In the genomic region with DNA sequence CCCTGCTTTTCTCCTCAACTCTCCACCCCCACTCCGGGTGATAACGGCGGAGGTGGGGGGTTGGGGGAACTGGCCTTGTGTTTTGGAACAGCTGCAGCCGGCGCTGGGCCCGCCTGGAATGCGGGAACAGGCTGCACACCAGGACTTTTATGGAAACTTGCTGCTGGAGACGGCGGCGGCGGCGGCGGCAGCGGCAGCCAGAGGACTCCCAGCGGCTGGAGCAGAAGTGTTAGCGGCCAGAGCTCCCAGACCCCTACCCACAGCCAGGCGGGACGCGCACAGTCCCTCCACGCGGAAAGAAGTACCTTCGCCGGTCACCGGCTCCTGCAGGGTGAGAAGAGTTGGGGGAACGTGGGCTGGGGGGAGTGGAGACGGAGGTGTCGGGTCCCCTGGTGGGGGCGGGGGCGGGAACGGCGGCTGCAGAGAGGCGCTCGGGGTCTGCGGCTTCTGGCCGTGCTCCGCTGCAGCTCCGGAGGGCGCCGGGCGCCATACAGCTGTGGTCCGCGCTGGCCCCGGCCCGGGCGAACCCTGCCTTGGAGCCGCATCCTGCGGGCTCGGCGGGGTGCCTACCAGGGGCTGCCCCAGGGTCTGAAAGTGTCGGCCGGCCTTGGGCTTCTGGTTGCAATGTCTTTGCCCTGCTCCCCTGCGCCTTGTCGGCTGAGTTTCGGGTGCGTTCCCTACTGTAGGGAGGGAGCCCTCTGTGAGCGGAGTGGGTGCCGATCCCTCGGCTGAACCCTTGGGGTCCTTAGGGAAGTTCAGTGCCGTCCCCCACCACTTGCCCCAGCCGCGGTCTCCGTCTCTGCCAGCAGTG, we compare ENCODE assay signal across 1 cellular context.
TF ChIP-seq lines count a peak whose summit lies in the region.

A gene (plus strand): TSS at position 196 of the 811 bp plus-strand sequence. CDS start 27,483 bp downstream, outside the sequence.

TF ChIP-seq in K562, 482 proteins besides CTCF, POLR2A, EP300 and RAD21 (continued from another document and continues in another):
- TF ChIP-seq, protein P1, sequence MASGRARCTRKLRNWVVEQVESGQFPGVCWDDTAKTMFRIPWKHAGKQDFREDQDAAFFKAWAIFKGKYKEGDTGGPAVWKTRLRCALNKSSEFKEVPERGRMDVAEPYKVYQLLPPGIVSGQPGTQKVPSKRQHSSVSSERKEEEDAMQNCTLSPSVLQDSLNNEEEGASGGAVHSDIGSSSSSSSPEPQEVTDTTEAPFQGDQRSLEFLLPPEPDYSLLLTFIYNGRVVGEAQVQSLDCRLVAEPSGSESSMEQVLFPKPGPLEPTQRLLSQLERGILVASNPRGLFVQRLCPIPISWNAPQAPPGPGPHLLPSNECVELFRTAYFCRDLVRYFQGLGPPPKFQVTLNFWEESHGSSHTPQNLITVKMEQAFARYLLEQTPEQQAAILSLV (tag; IDR thresholded peaks at IDR 0.05), result no peak
- TF ChIP-seq TAF1 (IDR thresholded peaks at IDR 0.05; ENCODE audit: control insufficient read depth, extremely low read depth, insufficient read depth, low read length, severe bottlenecking) (peak; percentile 8), PCBP1 (IDR thresholded peaks at IDR 0.05; ENCODE audit: low read depth, low read length, poor library complexity, severe bottlenecking) (peak; percentile 17), JUNB (CRISPR knock-in tag; conservative IDR thresholded peaks at IDR 0.05) (no peak), NR2C1 (IDR thresholded peaks at IDR 0.05) (no peak), NR2C1 (tag; IDR thresholded peaks at IDR 0.05) (no peak), SREBF1 (IDR thresholded peaks at IDR 0.05; ENCODE audit: borderline replicate concordance, low read depth, low read length) (no peak), MIER1 (IDR thresholded peaks at IDR 0.05; ENCODE audit: low read depth) (no peak), POLR2AphosphoS5 (IDR thresholded peaks at IDR 0.05; ENCODE audit: control insufficient read depth, insufficient read depth, low read depth, low read length) (no peak), POLR2G (IDR thresholded peaks at IDR 0.05; ENCODE audit: low read depth, low read length) (peak; percentile 63), L3MBTL2 (IDR thresholded peaks at IDR 0.05) (0 out of 2 replicates have a peak, but pooled peaks have one; percentile 18), EGR1 (conservative IDR thresholded peaks at IDR 0.05) (peak; percentile 20; the same call in 1 of the 2 replicates), SRSF1 (IDR thresholded peaks at IDR 0.05; ENCODE audit: low read depth, low read length) (no peak), ZNF699 (CRISPR knock-in tag; IDR thresholded peaks at IDR 0.05; ENCODE audit: insufficient replicate concordance) (no peak), ARID2 (IDR thresholded peaks at IDR 0.05) (no peak), NFATC3 (IDR thresholded peaks at IDR 0.05) (no peak), ZFX (CRISPR knock-in tag; IDR thresholded peaks at IDR 0.05) (peak; percentile 47; the same call in 1 of the 2 replicates), ZBTB7A (IDR thresholded peaks at IDR 0.05; ENCODE audit: borderline replicate concordance, control insufficient read depth, low read depth, low read length) (peak; percentile 56; the same call in 1 of the 2 replicates), PRMT5 (CRISPR knock-in tag; IDR thresholded peaks at IDR 0.05) (no peak), ZNF589 (CRISPR knock-in tag; IDR thresholded peaks at IDR 0.05; ENCODE audit: low read depth) (no peak), ZFP36 (IDR thresholded peaks at IDR 0.05; ENCODE audit: low read depth, low read length, partially characterized antibody) (no peak), ZNF217 (CRISPR knock-in tag; IDR thresholded peaks at IDR 0.05) (no peak), MCM2 (IDR thresholded peaks at IDR 0.05; ENCODE audit: low read depth) (no peak), ELF2 (CRISPR knock-in tag; IDR thresholded peaks at IDR 0.05) (no peak), SRSF9 (IDR thresholded peaks at IDR 0.05; ENCODE audit: borderline replicate concordance, low read depth, low read length) (no peak), MXI1 (IDR thresholded peaks at IDR 0.05; ENCODE audit: low read depth, low read length) (no peak), CXXC5 (CRISPR knock-in tag; IDR thresholded peaks at IDR 0.05) (0 out of 2 replicates have a peak, but pooled peaks have one; percentile 7), HDAC2 (IDR thresholded peaks at IDR 0.05) (no peak), ZNF764 (CRISPR knock-in tag; IDR thresholded peaks at IDR 0.05; ENCODE audit: low read depth) (no peak), POLR2H (tag; IDR thresholded peaks at IDR 0.05; ENCODE audit: low read depth) (no peak), ZNF146 (CRISPR knock-in tag; IDR thresholded peaks at IDR 0.05; ENCODE audit: unreplicated experiment) (no peak), ZNF184 (CRISPR knock-in tag; IDR thresholded peaks at IDR 0.05) (no peak), ZNF239 (CRISPR knock-in tag; IDR thresholded peaks at IDR 0.05) (no peak)
- TF ChIP-seq, protein P2, sequence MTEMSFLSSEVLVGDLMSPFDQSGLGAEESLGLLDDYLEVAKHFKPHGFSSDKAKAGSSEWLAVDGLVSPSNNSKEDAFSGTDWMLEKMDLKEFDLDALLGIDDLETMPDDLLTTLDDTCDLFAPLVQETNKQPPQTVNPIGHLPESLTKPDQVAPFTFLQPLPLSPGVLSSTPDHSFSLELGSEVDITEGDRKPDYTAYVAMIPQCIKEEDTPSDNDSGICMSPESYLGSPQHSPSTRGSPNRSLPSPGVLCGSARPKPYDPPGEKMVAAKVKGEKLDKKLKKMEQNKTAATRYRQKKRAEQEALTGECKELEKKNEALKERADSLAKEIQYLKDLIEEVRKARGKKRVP (CRISPR knock-in tag; IDR thresholded peaks at IDR 0.05), result no peak
- TF ChIP-seq, protein P3, sequence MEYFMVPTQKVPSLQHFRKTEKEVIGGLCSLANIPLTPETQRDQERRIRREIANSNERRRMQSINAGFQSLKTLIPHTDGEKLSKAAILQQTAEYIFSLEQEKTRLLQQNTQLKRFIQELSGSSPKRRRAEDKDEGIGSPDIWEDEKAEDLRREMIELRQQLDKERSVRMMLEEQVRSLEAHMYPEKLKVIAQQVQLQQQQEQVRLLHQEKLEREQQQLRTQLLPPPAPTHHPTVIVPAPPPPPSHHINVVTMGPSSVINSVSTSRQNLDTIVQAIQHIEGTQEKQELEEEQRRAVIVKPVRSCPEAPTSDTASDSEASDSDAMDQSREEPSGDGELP (CRISPR knock-in tag; IDR thresholded peaks at IDR 0.05; ENCODE audit: borderline replicate concordance), result peak; percentile 50; the same call in 1 of the 2 replicates
- TF ChIP-seq, protein P4, sequence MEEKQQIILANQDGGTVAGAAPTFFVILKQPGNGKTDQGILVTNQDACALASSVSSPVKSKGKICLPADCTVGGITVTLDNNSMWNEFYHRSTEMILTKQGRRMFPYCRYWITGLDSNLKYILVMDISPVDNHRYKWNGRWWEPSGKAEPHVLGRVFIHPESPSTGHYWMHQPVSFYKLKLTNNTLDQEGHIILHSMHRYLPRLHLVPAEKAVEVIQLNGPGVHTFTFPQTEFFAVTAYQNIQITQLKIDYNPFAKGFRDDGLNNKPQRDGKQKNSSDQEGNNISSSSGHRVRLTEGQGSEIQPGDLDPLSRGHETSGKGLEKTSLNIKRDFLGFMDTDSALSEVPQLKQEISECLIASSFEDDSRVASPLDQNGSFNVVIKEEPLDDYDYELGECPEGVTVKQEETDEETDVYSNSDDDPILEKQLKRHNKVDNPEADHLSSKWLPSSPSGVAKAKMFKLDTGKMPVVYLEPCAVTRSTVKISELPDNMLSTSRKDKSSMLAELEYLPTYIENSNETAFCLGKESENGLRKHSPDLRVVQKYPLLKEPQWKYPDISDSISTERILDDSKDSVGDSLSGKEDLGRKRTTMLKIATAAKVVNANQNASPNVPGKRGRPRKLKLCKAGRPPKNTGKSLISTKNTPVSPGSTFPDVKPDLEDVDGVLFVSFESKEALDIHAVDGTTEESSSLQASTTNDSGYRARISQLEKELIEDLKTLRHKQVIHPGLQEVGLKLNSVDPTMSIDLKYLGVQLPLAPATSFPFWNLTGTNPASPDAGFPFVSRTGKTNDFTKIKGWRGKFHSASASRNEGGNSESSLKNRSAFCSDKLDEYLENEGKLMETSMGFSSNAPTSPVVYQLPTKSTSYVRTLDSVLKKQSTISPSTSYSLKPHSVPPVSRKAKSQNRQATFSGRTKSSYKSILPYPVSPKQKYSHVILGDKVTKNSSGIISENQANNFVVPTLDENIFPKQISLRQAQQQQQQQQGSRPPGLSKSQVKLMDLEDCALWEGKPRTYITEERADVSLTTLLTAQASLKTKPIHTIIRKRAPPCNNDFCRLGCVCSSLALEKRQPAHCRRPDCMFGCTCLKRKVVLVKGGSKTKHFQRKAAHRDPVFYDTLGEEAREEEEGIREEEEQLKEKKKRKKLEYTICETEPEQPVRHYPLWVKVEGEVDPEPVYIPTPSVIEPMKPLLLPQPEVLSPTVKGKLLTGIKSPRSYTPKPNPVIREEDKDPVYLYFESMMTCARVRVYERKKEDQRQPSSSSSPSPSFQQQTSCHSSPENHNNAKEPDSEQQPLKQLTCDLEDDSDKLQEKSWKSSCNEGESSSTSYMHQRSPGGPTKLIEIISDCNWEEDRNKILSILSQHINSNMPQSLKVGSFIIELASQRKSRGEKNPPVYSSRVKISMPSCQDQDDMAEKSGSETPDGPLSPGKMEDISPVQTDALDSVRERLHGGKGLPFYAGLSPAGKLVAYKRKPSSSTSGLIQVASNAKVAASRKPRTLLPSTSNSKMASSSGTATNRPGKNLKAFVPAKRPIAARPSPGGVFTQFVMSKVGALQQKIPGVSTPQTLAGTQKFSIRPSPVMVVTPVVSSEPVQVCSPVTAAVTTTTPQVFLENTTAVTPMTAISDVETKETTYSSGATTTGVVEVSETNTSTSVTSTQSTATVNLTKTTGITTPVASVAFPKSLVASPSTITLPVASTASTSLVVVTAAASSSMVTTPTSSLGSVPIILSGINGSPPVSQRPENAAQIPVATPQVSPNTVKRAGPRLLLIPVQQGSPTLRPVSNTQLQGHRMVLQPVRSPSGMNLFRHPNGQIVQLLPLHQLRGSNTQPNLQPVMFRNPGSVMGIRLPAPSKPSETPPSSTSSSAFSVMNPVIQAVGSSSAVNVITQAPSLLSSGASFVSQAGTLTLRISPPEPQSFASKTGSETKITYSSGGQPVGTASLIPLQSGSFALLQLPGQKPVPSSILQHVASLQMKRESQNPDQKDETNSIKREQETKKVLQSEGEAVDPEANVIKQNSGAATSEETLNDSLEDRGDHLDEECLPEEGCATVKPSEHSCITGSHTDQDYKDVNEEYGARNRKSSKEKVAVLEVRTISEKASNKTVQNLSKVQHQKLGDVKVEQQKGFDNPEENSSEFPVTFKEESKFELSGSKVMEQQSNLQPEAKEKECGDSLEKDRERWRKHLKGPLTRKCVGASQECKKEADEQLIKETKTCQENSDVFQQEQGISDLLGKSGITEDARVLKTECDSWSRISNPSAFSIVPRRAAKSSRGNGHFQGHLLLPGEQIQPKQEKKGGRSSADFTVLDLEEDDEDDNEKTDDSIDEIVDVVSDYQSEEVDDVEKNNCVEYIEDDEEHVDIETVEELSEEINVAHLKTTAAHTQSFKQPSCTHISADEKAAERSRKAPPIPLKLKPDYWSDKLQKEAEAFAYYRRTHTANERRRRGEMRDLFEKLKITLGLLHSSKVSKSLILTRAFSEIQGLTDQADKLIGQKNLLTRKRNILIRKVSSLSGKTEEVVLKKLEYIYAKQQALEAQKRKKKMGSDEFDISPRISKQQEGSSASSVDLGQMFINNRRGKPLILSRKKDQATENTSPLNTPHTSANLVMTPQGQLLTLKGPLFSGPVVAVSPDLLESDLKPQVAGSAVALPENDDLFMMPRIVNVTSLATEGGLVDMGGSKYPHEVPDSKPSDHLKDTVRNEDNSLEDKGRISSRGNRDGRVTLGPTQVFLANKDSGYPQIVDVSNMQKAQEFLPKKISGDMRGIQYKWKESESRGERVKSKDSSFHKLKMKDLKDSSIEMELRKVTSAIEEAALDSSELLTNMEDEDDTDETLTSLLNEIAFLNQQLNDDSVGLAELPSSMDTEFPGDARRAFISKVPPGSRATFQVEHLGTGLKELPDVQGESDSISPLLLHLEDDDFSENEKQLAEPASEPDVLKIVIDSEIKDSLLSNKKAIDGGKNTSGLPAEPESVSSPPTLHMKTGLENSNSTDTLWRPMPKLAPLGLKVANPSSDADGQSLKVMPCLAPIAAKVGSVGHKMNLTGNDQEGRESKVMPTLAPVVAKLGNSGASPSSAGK (IDR thresholded peaks at IDR 0.05), result peak; percentile 34; the same call in 1 of the 2 replicates
- TF ChIP-seq, protein P5, sequence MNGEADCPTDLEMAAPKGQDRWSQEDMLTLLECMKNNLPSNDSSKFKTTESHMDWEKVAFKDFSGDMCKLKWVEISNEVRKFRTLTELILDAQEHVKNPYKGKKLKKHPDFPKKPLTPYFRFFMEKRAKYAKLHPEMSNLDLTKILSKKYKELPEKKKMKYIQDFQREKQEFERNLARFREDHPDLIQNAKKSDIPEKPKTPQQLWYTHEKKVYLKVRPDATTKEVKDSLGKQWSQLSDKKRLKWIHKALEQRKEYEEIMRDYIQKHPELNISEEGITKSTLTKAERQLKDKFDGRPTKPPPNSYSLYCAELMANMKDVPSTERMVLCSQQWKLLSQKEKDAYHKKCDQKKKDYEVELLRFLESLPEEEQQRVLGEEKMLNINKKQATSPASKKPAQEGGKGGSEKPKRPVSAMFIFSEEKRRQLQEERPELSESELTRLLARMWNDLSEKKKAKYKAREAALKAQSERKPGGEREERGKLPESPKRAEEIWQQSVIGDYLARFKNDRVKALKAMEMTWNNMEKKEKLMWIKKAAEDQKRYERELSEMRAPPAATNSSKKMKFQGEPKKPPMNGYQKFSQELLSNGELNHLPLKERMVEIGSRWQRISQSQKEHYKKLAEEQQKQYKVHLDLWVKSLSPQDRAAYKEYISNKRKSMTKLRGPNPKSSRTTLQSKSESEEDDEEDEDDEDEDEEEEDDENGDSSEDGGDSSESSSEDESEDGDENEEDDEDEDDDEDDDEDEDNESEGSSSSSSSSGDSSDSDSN (IDR thresholded peaks at IDR 0.05; ENCODE audit: borderline replicate concordance in 1 of 2, low read depth in 2 of 2, low read length in 2 of 2), result 0 out of 4 replicates have a peak, but pooled peaks of 1 of the 2 experiments have one; percentile 7
- TF ChIP-seq, protein P6, sequence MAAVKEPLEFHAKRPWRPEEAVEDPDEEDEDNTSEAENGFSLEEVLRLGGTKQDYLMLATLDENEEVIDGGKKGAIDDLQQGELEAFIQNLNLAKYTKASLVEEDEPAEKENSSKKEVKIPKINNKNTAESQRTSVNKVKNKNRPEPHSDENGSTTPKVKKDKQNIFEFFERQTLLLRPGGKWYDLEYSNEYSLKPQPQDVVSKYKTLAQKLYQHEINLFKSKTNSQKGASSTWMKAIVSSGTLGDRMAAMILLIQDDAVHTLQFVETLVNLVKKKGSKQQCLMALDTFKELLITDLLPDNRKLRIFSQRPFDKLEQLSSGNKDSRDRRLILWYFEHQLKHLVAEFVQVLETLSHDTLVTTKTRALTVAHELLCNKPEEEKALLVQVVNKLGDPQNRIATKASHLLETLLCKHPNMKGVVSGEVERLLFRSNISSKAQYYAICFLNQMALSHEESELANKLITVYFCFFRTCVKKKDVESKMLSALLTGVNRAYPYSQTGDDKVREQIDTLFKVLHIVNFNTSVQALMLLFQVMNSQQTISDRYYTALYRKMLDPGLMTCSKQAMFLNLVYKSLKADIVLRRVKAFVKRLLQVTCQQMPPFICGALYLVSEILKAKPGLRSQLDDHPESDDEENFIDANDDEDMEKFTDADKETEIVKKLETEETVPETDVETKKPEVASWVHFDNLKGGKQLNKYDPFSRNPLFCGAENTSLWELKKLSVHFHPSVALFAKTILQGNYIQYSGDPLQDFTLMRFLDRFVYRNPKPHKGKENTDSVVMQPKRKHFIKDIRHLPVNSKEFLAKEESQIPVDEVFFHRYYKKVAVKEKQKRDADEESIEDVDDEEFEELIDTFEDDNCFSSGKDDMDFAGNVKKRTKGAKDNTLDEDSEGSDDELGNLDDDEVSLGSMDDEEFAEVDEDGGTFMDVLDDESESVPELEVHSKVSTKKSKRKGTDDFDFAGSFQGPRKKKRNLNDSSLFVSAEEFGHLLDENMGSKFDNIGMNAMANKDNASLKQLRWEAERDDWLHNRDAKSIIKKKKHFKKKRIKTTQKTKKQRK (IDR thresholded peaks at IDR 0.05; ENCODE audit: borderline replicate concordance, low read depth, low read length), result no peak
